38 cellular contexts compared by ENCODE assay signal in the genomic region with DNA sequence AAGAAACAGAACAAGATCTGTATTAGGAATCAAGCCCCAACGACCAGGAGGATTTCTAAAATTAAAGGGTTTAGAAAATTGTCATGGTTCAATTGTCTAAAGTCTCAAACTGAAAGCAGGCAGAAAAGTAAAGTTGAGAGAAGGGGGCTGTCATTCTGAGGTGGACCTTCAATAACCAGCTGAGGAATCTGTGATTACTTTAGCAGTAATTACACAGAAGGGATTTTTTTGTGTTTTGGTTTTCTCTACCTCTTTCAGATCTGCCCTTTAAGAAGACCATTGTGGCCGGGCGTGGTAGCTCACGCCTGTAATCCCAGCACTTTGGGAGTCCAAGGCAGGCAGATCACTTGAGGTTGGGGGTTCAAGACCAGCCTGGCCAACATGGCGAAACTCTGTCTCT. TPM values are rescaled to one million over a fixed set of nuclear protein-coding genes. Genes with fewer than 3 reads are reported as not detected.
"Had no signal": no experiment of that assay in that cellular context is flagged by ENCODE, and none has a peak within 500 bp of the region (broad histone marks: within the 10 kb centered on the region; RNA-seq: fewer than 3 reads in every experiment).

No MANE protein-coding gene starts in this region.

- H3K36me3 ChIP-seq: prostate gland had no signal

- H3K4me1 Mint-ChIP-seq: nephron had no signal

- H3K4me2 ChIP-seq: neural progenitor cell, smooth muscle cell had no signal

- FAIRE-seq: endothelial cell of umbilical vein, urothelium cell line had no signal

- H3K27ac Mint-ChIP-seq: immature natural killer cell, mesothelial cell of epicardium, nephron, neural progenitor cell had no signal

- H3K27me3 Mint-ChIP-seq: naive thymus-derived CD4-positive, alpha-beta T cell had no signal

- H3K9me3 Mint-ChIP-seq: immature natural killer cell; mesothelial cell of epicardium; naive thymus-derived CD4-positive, alpha-beta T cell; nephron; neural progenitor cell had no signal

- H3K4me3 ChIP-seq: coronary artery, esophagus muscularis mucosa, heart right ventricle, left ventricle myocardium inferior, lower lobe of right lung, mucosa of descending colon, neural progenitor cell, prostate gland, right atrium auricular region, smooth muscle cell, thoracic aorta, tibial nerve, upper lobe of left lung had no signal

- H3K9ac ChIP-seq: neural progenitor cell had no signal

- H3K27me3 ChIP-seq: esophagus muscularis mucosa, foreskin keratinocyte, heart right ventricle, neural progenitor cell, right atrium auricular region, tibial nerve, upper lobe of left lung had no signal

- DNase-seq: dermis blood vessel endothelial cell; effector memory CD4-positive, alpha-beta T cell; foreskin keratinocyte; glutamatergic neuron; heart right ventricle; hippocampal formation; immature natural killer cell; islet precursor cell; kidney glomerular epithelial cell; left colon; left ventricle myocardium inferior; lower lobe of right lung; mesenchymal stem cell; mucosa of descending colon; naive thymus-derived CD4-positive, alpha-beta T cell; stimulated activated CD4-positive, alpha-beta T cell treated with anti-CD3 and anti-CD28 coated beads, Interleukin-12 subunit alpha, Interleukin-12 subunit beta, amount 100 ng/mL, for 4 hours; stimulated activated CD4-positive, alpha-beta T cell treated with anti-CD3 and anti-CD28 coated beads, Interleukin-1b, Interleukin-23, amount 100 ng/mL, for 48 hours; stimulated activated CD4-positive, alpha-beta T cell treated with anti-CD3 and anti-CD28 coated beads, Interleukin-4, amount 100 ng/mL, for 1 hour; stimulated activated CD8-positive, alpha-beta memory T cell treated with anti-CD3 and anti-CD28 coated beads, Interleukin-4, amount 100 ng/mL, for 48 hours; stimulated activated naive CD8-positive, alpha-beta T cell treated with anti-CD3 and anti-CD28 coated beads, Interleukin-15, Interleukin-2, amounts not matched to agents 100 U/mL and 50 U/mL, for 24 hours; substantia nigra; upper lobe of left lung had no signal

- H3K4me3 Mint-ChIP-seq: immature natural killer cell, mesothelial cell of epicardium, nephron, neural progenitor cell had no signal

- H3K27ac ChIP-seq: coronary artery, esophagus muscularis mucosa, foreskin keratinocyte, heart right ventricle, left ventricle myocardium inferior, lower lobe of right lung, neural progenitor cell, prostate gland, right atrium auricular region, thoracic aorta, tibial nerve, upper lobe of left lung had no signal

- H2AFZ ChIP-seq: neural progenitor cell had no signal

- H3K9me3 ChIP-seq: esophagus muscularis mucosa, heart right ventricle, left ventricle myocardium inferior, lower lobe of right lung, mucosa of descending colon, prostate gland, right atrium auricular region, thoracic aorta, tibial nerve, upper lobe of left lung had no signal

- ATAC-seq: foreskin keratinocyte; heart right ventricle; left colon; lower lobe of right lung; mucosa of descending colon; naive thymus-derived CD4-positive, alpha-beta T cell; sciatic nerve; stimulated activated naive CD8-positive, alpha-beta T cell treated with anti-CD3 and anti-CD28 coated beads, Interleukin-15, Interleukin-2, amounts not matched to agents 100 U/mL and 50 U/mL, for 24 hours had no signal

- H3K4me1 ChIP-seq: foreskin keratinocyte, lower lobe of right lung, neural progenitor cell, prostate gland, right atrium auricular region, upper lobe of left lung had no signal

RNA-seq across cellular contexts. Expression of gene FAM177B, which starts 42.1 kb away (rescaled TPM):
- total RNA-seq: dermis blood vessel endothelial cell; endothelial cell of umbilical vein; epithelial cell of proximal tubule; fibroblast of lung; foreskin keratinocyte; heart right ventricle; left ventricle myocardium inferior; mesothelial cell of epicardium; naive thymus-derived CD4-positive, alpha-beta T cell; osteocyte; right atrium auricular region; sciatic nerve; smooth muscle cell had no signal
- polyA plus RNA-seq: endothelial cell of umbilical vein; fibroblast of lung; foreskin keratinocyte; immature natural killer cell; naive thymus-derived CD4-positive, alpha-beta T cell; smooth muscle cell had no signal
